8 cellular contexts compared by ENCODE assay signal in the genomic region with DNA sequence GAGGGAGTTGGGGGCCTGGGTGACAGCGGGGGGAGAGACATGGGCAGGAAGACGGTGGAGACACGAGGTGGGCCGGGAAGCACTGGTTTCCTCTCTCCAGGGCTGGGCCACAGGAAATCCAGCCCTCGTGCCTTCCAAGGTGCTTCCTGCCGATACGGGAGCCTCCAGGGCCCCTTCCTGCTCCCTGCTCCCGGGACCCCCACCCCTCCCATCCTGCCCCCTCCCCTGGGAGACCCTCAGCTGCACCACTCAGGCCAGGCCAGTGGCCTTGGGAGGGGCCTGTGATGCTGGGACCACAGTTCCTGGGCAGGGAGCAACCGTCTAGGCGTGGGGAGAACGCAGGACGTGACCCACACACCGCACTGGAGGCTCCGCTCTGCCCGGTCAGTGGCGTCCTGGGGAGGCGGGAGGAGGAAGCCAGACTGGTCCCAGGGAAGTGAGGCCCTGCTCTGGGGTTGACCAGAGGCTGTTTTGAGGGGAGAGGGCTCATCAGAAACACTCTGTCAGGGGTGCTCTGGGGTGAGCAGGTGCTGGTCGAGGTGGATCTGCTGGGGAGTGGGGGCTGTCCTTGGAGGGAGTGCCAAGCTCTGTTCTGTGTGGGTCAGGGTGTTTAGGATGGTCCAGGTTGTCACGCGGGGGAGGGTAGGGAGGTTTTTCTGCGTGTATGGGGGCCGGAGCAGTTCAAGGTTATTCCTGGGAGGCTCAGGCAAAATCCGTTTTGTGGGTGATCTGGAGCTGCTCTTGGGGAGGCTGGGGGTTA. TPM values are rescaled to one million over a fixed set of nuclear protein-coding genes. Genes with fewer than 3 reads are reported as not detected.
DNase-seq lines count a peak whose midpoint lies in the region; ATAC-seq and TF ChIP-seq lines count a peak whose summit lies in the region.

A gene (plus strand): TSS at position 353 of the 760 bp plus-strand sequence.

- TF ChIP-seq CTCF in cardiac muscle cell (IDR thresholded peaks at IDR 0.05; ENCODE audit: low read depth, low read length): no peak
- TF ChIP-seq CTCF in parathyroid adenoma (IDR thresholded peaks at IDR 0.05): no peak

- no peak within 1 kb of the TSS for H3K4me3 ChIP-seq in CD4-positive, CD25-positive, alpha-beta regulatory T cell (ENCODE audit: low read depth, low read length)
- H3K4me3 ChIP-seq in cardiac muscle cell (peak within 1 kb of the TSS; percentile 44), parathyroid adenoma (ENCODE audit: low read depth, low read length) (peak within 1 kb of the TSS; percentile 31)

- no peak for DNase-seq in CD4-positive, CD25-positive, alpha-beta regulatory T cell
- DNase-seq in UCSD-AML1 (lab: John Stamatoyannopoulos, UW; ENCODE audit: unreplicated experiment) (peak; percentile 95), cardiac muscle cell (ENCODE audit: low read depth in 1 of 2, low spot score in 1 of 2) (peak in 1 of 2 donors; percentile 21), SK-N-DZ (ENCODE audit: low spot score) (no peak), NCI-H187 (lab: John Stamatoyannopoulos, UW) (no peak)

- H3K27me3 Mint-ChIP-seq in CD4-positive, CD25-positive, alpha-beta regulatory T cell: peaks cover 47% of the 10 kb centered on the region

- peak within 1 kb of the TSS; percentile 6 for H3K4me2 ChIP-seq in parathyroid adenoma (ENCODE audit: low read length)

- peaks cover 0 to 25% (median 7%) of the 10 kb centered on the region in 4 donors for H3K4me1 Mint-ChIP-seq in CD4-positive, CD25-positive, alpha-beta regulatory T cell

- peaks cover 11% of the 10 kb centered on the region for H3K4me1 ChIP-seq in CD4-positive, CD25-positive, alpha-beta regulatory T cell (ENCODE audit: control insufficient read depth, insufficient read depth, low read length, poor library complexity, severe bottlenecking)
- H3K4me1 ChIP-seq in cardiac muscle cell (ENCODE audit: low read depth) (no peaks in the 10 kb centered on the region), parathyroid adenoma (no peaks in the 10 kb centered on the region)

- H3K9me3 ChIP-seq in CD4-positive, CD25-positive, alpha-beta regulatory T cell (ENCODE audit: control insufficient read depth in 2 of 2, low read length in 2 of 2): no peaks in the 10 kb centered on the region
- no peaks in the 10 kb centered on the region for H3K9me3 ChIP-seq in cardiac muscle cell (ENCODE audit: low read depth)
- no peaks in the 10 kb centered on the region for H3K9me3 ChIP-seq in parathyroid adenoma (ENCODE audit: control insufficient read depth, low read length)

- peaks cover 14% of the 10 kb centered on the region for H3K27me3 ChIP-seq in CD4-positive, CD25-positive, alpha-beta regulatory T cell (ENCODE audit: control insufficient read depth, insufficient read depth, low read length)
- H3K27me3 ChIP-seq in cardiac muscle cell (peaks cover 15% of the 10 kb centered on the region), parathyroid adenoma (ENCODE audit: control insufficient read depth, insufficient read depth, low read length) (no peaks in the 10 kb centered on the region)

- H3K27ac ChIP-seq in CD4-positive, CD25-positive, alpha-beta regulatory T cell (ENCODE audit: insufficient read depth, low read length, poor library complexity, severe bottlenecking): no peak within 1 kb of the TSS
- H3K27ac ChIP-seq in cardiac muscle cell: no peak within 1 kb of the TSS
- H3K27ac ChIP-seq in parathyroid adenoma: peak within 1 kb of the TSS; percentile 69

- H2AFZ ChIP-seq in parathyroid adenoma: no peak within 1 kb of the TSS

- no peaks in the 10 kb centered on the region for H3K36me3 Mint-ChIP-seq in CD4-positive, CD25-positive, alpha-beta regulatory T cell

- no peaks in the 10 kb centered on the region for H3K79me2 ChIP-seq in parathyroid adenoma

- no peaks in the 10 kb centered on the region for H3K36me3 ChIP-seq in CD4-positive, CD25-positive, alpha-beta regulatory T cell (ENCODE audit: control insufficient read depth, insufficient read depth, low read length)
- H3K36me3 ChIP-seq in cardiac muscle cell: no peaks in the 10 kb centered on the region
- H3K36me3 ChIP-seq in parathyroid adenoma (ENCODE audit: control insufficient read depth, insufficient read depth, low read length): no peaks in the 10 kb centered on the region

- peak within 1 kb of the TSS in 1 of 3 donors; percentile 36 for H3K27ac Mint-ChIP-seq in CD4-positive, CD25-positive, alpha-beta regulatory T cell

- H3K4me3 Mint-ChIP-seq in CD4-positive, CD25-positive, alpha-beta regulatory T cell: peak within 1 kb of the TSS; percentile 52 to 79 (median 73)

- peaks cover 0 to 3% (median 0%) of the 10 kb centered on the region in 7 donors for H3K9me3 Mint-ChIP-seq in CD4-positive, CD25-positive, alpha-beta regulatory T cell

- no peak within 1 kb of the TSS for H3K9ac ChIP-seq in parathyroid adenoma

- no peak for ATAC-seq in CD4-positive, CD25-positive, alpha-beta regulatory T cell (ENCODE audit: low read depth in 2 of 2)
- ATAC-seq in HG02610 (IDR thresholded peaks at IDR 0.05; ENCODE audit: unreplicated experiment) (no peak), HG02938 (IDR thresholded peaks at IDR 0.05; ENCODE audit: unreplicated experiment) (no peak)

RNA-seq across cellular contexts. Expression of the gene that starts here (rescaled TPM):
- 0.67 TPM for total RNA-seq in CD4-positive, CD25-positive, alpha-beta regulatory T cell
- not detected for polyA plus RNA-seq in CD4-positive, CD25-positive, alpha-beta regulatory T cell
- 10.9 and 14.4 TPM in 2 replicates for total RNA-seq in cardiac muscle cell
- 3.3 and 4.1 TPM in 2 replicates for polyA plus RNA-seq in cardiac muscle cell
- 2.8 and 2.9 TPM in 2 replicates for polyA plus RNA-seq in SK-N-DZ (2014; cell fraction: cytosol; rRNA removed)
- 4.6 and 9.3 TPM in 2 replicates for polyA plus RNA-seq in SK-N-DZ (2014; cell fraction: nucleus; rRNA removed)
